In genomic region chr10:76563286-76563685, GRCh38 we compare ENCODE assay signal across 1 cellular context.
TF ChIP-seq lines count a peak whose summit lies in the region.

No MANE protein-coding gene starts in this region.

TF ChIP-seq in HepG2, 621 proteins besides CTCF, POLR2A, EP300 and RAD21 (continued from another document):
- TF ChIP-seq, protein P1, sequence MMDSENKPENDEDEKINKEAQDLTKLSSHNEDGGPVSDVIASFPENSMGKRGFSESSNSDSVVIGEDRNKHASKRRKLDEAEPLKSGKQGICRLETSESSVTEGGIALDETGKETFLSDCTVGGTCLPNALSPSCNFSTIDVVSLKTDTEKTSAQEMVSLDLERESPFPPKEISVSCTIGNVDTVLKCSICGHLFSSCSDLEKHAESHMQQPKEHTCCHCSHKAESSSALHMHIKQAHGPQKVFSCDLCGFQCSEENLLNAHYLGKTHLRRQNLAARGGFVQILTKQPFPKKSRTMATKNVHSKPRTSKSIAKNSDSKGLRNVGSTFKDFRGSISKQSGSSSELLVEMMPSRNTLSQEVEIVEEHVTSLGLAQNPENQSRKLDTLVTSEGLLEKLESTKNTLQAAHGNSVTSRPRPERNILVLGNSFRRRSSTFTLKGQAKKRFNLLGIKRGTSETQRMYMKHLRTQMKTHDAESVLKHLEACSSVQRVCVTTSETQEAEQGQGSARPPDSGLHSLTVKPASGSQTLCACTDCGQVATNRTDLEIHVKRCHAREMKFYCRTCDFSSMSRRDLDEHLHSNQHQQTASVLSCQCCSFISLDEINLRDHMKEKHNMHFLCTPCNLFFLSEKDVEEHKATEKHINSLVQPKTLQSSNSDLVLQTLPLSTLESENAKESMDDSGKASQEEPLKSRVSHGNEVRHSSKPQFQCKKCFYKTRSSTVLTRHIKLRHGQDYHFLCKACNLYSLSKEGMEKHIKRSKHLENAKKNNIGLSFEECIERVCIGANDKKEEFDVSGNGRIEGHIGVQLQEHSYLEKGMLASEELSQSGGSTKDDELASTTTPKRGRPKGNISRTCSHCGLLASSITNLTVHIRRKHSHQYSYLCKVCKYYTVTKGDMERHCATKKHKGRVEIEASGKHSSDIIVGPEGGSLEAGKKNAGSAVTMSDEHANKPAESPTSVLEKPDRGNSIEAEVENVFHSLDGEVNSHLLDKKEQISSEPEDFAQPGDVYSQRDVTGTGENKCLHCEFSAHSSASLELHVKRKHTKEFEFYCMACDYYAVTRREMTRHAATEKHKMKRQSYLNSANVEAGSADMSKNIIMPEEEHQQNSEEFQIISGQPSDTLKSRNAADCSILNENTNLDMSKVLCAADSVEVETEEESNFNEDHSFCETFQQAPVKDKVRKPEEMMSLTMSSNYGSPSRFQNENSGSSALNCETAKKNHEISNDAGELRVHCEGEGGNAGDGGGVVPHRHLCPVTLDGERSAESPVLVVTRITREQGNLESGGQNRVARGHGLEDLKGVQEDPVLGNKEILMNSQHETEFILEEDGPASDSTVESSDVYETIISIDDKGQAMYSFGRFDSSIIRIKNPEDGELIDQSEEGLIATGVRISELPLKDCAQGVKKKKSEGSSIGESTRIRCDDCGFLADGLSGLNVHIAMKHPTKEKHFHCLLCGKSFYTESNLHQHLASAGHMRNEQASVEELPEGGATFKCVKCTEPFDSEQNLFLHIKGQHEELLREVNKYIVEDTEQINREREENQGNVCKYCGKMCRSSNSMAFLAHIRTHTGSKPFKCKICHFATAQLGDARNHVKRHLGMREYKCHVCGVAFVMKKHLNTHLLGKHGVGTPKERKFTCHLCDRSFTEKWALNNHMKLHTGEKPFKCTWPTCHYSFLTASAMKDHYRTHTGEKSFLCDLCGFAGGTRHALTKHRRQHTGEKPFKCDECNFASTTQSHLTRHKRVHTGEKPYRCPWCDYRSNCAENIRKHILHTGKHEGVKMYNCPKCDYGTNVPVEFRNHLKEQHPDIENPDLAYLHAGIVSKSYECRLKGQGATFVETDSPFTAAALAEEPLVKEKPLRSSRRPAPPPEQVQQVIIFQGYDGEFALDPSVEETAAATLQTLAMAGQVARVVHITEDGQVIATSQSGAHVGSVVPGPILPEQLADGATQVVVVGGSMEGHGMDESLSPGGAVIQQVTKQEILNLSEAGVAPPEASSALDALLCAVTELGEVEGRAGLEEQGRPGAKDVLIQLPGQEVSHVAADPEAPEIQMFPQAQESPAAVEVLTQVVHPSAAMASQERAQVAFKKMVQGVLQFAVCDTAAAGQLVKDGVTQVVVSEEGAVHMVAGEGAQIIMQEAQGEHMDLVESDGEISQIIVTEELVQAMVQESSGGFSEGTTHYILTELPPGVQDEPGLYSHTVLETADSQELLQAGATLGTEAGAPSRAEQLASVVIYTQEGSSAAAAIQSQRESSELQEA (CRISPR knock-in tag; IDR thresholded peaks at IDR 0.05; ENCODE audit: not compliant biosample characterization), result no peak
- peak; percentile 69 to 82 for TF ChIP-seq MAFK (conservative IDR thresholded peaks at IDR 0.05 in 1 of 2, IDR thresholded peaks at IDR 0.05 in 1 of 2; ENCODE audit: low read length in 2 of 2)
